In the genomic region with DNA sequence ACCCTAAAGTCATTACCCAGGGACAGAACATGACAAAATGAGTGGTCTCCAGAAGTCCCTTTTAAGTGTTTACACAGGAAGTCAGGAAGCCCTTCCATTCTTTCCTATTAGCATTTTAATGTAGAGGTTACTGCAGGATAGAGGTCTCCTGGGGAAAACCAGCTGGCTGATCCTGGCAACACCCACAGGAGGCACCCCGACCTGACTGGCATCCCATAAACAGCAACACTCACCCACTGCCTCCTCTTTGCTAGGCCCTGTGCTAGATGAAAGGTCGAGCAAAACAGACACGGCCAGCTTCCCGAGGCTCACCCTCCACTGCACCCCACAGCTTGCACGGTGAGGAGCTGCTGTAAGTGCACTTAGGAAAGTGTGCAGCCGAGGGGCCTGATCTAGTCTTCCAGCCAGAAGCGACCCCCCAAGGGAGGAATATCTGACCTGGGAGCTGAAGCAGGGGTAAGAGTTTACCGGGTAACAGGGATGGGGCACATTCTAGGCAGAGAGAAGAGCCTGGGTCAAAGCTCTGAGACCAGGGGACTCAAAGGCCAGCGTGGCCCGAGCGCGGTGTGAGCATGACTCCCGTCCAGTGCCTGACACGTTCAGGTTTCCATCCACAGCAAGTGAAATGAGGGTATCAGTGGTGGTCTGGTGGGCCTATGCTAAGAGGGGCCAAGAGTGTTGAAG, we compare ENCODE assay signal across 12 cellular contexts.
DNase-seq lines count a peak whose midpoint lies in the region; ATAC-seq and TF ChIP-seq lines count a peak whose summit lies in the region.
"Had no signal": no experiment of that assay in that cellular context is flagged by ENCODE, and none has a peak within 500 bp of the region (broad histone marks: within the 10 kb centered on the region; RNA-seq: fewer than 3 reads in every experiment).

No MANE protein-coding gene starts in this region.

- TF ChIP-seq CTCF in DND-41 (IDR thresholded peaks at IDR 0.05; ENCODE audit: borderline replicate concordance, extremely low read depth, low read length, poor library complexity, severe bottlenecking) (no peak), nephron progenitor cell (IDR thresholded peaks at IDR 0.05) (no peak), tibial artery (IDR thresholded peaks at IDR 0.05) (no peak)

- H3K36me3 ChIP-seq in DND-41 (ENCODE audit: insufficient read depth, low read length), result peaks cover 35% of the 10 kb centered on the region
- H3K36me3 ChIP-seq in tibial artery, result peaks cover 20 to 30% (median 22%) of the 10 kb centered on the region in 3 donors

- peaks cover 25% of the 10 kb centered on the region for H3K36me3 Mint-ChIP-seq in central memory CD8-positive, alpha-beta T cell (ENCODE audit: insufficient read depth)
- H3K36me3 Mint-ChIP-seq in nephron progenitor cell (ENCODE audit: low read depth), result peaks cover 15% of the 10 kb centered on the region

- H3K4me3 Mint-ChIP-seq in central memory CD8-positive, alpha-beta T cell, result no peak overlapping the region
- H3K4me3 Mint-ChIP-seq in nephron progenitor cell, result peak overlapping the region; percentile 14

- ATAC-seq in DND-41 (ENCODE audit: insufficient read depth, low read depth) (no peak), GM18520 (IDR thresholded peaks at IDR 0.05; ENCODE audit: unreplicated experiment) (no peak), HG02678 (IDR thresholded peaks at IDR 0.05; ENCODE audit: unreplicated experiment) (no peak)
- no peak for ATAC-seq in central memory CD8-positive, alpha-beta T cell (replicated peaks; ENCODE audit: extremely low read depth, poor library complexity, severe bottlenecking)

- DNase-seq in DND-41 (no peak), NCI-H2029 treated with DMSO at 0.1 percent for 48 hours (lab: John Stamatoyannopoulos, UW) (peak; percentile 8), nephron progenitor cell (no peak), tibial artery (no peak)
- DNase-seq in central memory CD8-positive, alpha-beta T cell (ENCODE audit: low spot score in 2 of 2), result no peak
- DNase-seq: DMS53, NCI-H1694 treated with DMSO at 0.1 percent for 48 hours, RPMI8226, sigmoid colon, WERI-Rb-1 had no signal

- H3K4me1 Mint-ChIP-seq in central memory CD8-positive, alpha-beta T cell, result peaks cover 48% of the 10 kb centered on the region
- peaks cover 32% of the 10 kb centered on the region for H3K4me1 Mint-ChIP-seq in nephron progenitor cell

- H3K9me3 ChIP-seq in DND-41 (ENCODE audit: insufficient read depth, low read length, severe bottlenecking) (no peaks in the 10 kb centered on the region), tibial artery (no peaks in the 10 kb centered on the region)
- H3K9me3 ChIP-seq: sigmoid colon had no signal

- no peaks in the 10 kb centered on the region for H3K27me3 Mint-ChIP-seq in central memory CD8-positive, alpha-beta T cell
- peaks cover 4% of the 10 kb centered on the region for H3K27me3 Mint-ChIP-seq in nephron progenitor cell (ENCODE audit: low read depth, poor library complexity)

- H3K27ac Mint-ChIP-seq in central memory CD8-positive, alpha-beta T cell (ENCODE audit: low read depth), result peak overlapping the region; percentile 94
- peak overlapping the region; percentile 93 for H3K27ac Mint-ChIP-seq in nephron progenitor cell

- intact Hi-C loops in tibial artery (cut with DNase I; ENCODE audit: low total_unique reads), result no loop called here

- no peaks in the 10 kb centered on the region for H3K27me3 ChIP-seq in DND-41 (ENCODE audit: insufficient read depth, low read length, poor library complexity)
- no peaks in the 10 kb centered on the region for H3K27me3 ChIP-seq in tibial artery
- H3K27me3 ChIP-seq: sigmoid colon had no signal

- peak overlapping the region; percentile 45; the same call in 1 of the 2 replicates for H3K4me2 ChIP-seq in DND-41 (ENCODE audit: insufficient read depth, low read length)

- 0 out of 2 replicates have a peak, but pooled peaks cover 2% of the 10 kb centered on the region for H3K79me2 ChIP-seq in DND-41 (ENCODE audit: insufficient read depth, low read length)

- H3K4me1 ChIP-seq in DND-41 (ENCODE audit: insufficient read depth, low read length) (peaks cover 29% of the 10 kb centered on the region), tibial artery (no peaks in the 10 kb centered on the region)

- H3K9ac ChIP-seq in DND-41 (ENCODE audit: low read depth, low read length), result peak overlapping the region; percentile 7; the same call in 1 of the 2 replicates

- no peaks in the 10 kb centered on the region for H4K20me1 ChIP-seq in DND-41 (ENCODE audit: insufficient read depth, low read length)

- peak overlapping the region; percentile 40 for H3K27ac ChIP-seq in DND-41 (ENCODE audit: low read length)
- H3K27ac ChIP-seq in tibial artery, result no peak overlapping the region
- H3K27ac ChIP-seq: sigmoid colon, WERI-Rb-1 had no signal

- H3K4me3 ChIP-seq in DND-41 (ENCODE audit: low read depth in 1 of 2, low read length in 2 of 2) (no peak overlapping the region), tibial artery (no peak overlapping the region)
- H3K4me3 ChIP-seq: sigmoid colon had no signal

- H2AFZ ChIP-seq in DND-41 (ENCODE audit: low read depth, low read length), result no peak overlapping the region

- no peaks in the 10 kb centered on the region for H3K9me3 Mint-ChIP-seq in central memory CD8-positive, alpha-beta T cell
- no peaks in the 10 kb centered on the region for H3K9me3 Mint-ChIP-seq in nephron progenitor cell
